ENCODE assay signal across 24 cellular contexts in genomic region chr5:122067330-122067885, GRCh38. TPM values are rescaled to one million over a fixed set of nuclear protein-coding genes. Genes with fewer than 3 reads are reported as not detected.
DNase-seq lines count a peak whose midpoint lies in the region; ATAC-seq and TF ChIP-seq lines count a peak whose summit lies in the region.
"Had no signal": no experiment of that assay in that cellular context is flagged by ENCODE, and none has a peak within 500 bp of the region (broad histone marks: within the 10 kb centered on the region; RNA-seq: fewer than 3 reads in every experiment).

No MANE protein-coding gene starts in this region.

- H3K23ac ChIP-seq in trophoblast cell (ENCODE audit: low read length), result no peak overlapping the region

- H3K14ac ChIP-seq in trophoblast cell (ENCODE audit: low read length), result no peak overlapping the region

- TF ChIP-seq CTCF in epithelial cell of esophagus (IDR thresholded peaks at IDR 0.05; ENCODE audit: insufficient read depth, low read depth, low read length, missing control alignments) (no peak), upper lobe of right lung (IDR thresholded peaks at IDR 0.05) (no peak)

- H4K91ac ChIP-seq in trophoblast cell (ENCODE audit: low read depth, low read length), result no peak overlapping the region

- no peaks in the 10 kb centered on the region for H3K36me3 ChIP-seq in trophoblast cell (ENCODE audit: control insufficient read depth in 1 of 2, insufficient read depth in 2 of 2, low read length in 2 of 2)
- peaks cover 11% of the 10 kb centered on the region for H3K36me3 ChIP-seq in upper lobe of right lung
- H3K36me3 ChIP-seq: spleen, uterus had no signal

- ATAC-seq in GM19463 (IDR thresholded peaks at IDR 0.05; ENCODE audit: unreplicated experiment) (no peak), upper lobe of right lung (no peak)
- ATAC-seq: left colon; stimulated activated effector memory CD8-positive, alpha-beta T cell treated with anti-CD3 and anti-CD28 coated beads, Interleukin-12 subunit alpha, Interleukin-12 subunit beta, amount 100 ng/mL, for 72 hours had no signal

- intact Hi-C loops in upper lobe of right lung (cut with DNase I), result no loop called here

- H2BK120ac ChIP-seq in trophoblast cell (ENCODE audit: insufficient read depth, low read length, poor library complexity), result no peak overlapping the region

- peak overlapping the region; percentile 71 for H3K27ac ChIP-seq in trophoblast cell (ENCODE audit: low read depth, low read length)
- no peak overlapping the region for H3K27ac ChIP-seq in upper lobe of right lung
- H3K27ac ChIP-seq: KMS-11, spleen, suprapubic skin, uterus had no signal

- H2BK5ac ChIP-seq in trophoblast cell (ENCODE audit: low read depth, low read length, poor library complexity), result no peak overlapping the region

- no peak overlapping the region for H3K18ac ChIP-seq in trophoblast cell (ENCODE audit: low read length)

- H2BK12ac ChIP-seq in trophoblast cell (ENCODE audit: low read length), result no peak overlapping the region

- no peak overlapping the region for H2AK5ac ChIP-seq in trophoblast cell (ENCODE audit: low read length)

- H3K79me2 ChIP-seq in trophoblast cell (ENCODE audit: control insufficient read depth, insufficient read depth, low read length, poor library complexity), result no peaks in the 10 kb centered on the region

- DNase-seq in ELR (ENCODE audit: low read depth) (peak; percentile 34), NCI-H69 (lab: John Stamatoyannopoulos, UW) (peak; percentile 83), epithelial cell of esophagus (ENCODE audit: low read depth) (peak; percentile 36), trophoblast cell (no peak), upper lobe of right lung (no peak), RKO (ENCODE audit: low spot score) (no peak)
- DNase-seq: activated B cell treated with CpG ODN at 0.5 μM for 24 hours; activated naive CD4-positive, alpha-beta T cell treated with anti-CD3 and anti-CD28 coated beads, Interleukin-2, amount 50 U/mL, for 16 hours; amygdala; GF-D8; GOT3; left colon; NCI-H1694 treated with DMSO at 0.1 percent for 48 hours; NCI-H526 treated with DMSO at 0.1 percent for 48 hours; spleen; stimulated activated CD4-positive, alpha-beta T cell treated with anti-CD3 and anti-CD28 coated beads, Interleukin-2, amount 100 ng/mL, for 48 hours; T-helper 9 cell; uterus had no signal

- H3K27me3 ChIP-seq in trophoblast cell (ENCODE audit: insufficient read depth, low read length) (no peaks in the 10 kb centered on the region), upper lobe of right lung (no peaks in the 10 kb centered on the region)
- H3K27me3 ChIP-seq: spleen, suprapubic skin, uterus had no signal

- H3K9ac ChIP-seq in trophoblast cell (ENCODE audit: low read length), result no peak overlapping the region
- H3K9ac ChIP-seq: KMS-11 had no signal

- H3K4me2 ChIP-seq in trophoblast cell (ENCODE audit: low read length), result peak overlapping the region; percentile 53
- H3K4me2 ChIP-seq: KMS-11 had no signal

- H3K4me1 ChIP-seq in trophoblast cell (ENCODE audit: control insufficient read depth in 1 of 2, insufficient read depth in 2 of 2, low read length in 2 of 2) (peaks cover 0 to 7% of the 10 kb centered on the region in 2 experiments), upper lobe of right lung (no peaks in the 10 kb centered on the region)
- H3K4me1 ChIP-seq: spleen, suprapubic skin, uterus had no signal

- no peaks in the 10 kb centered on the region for H3K9me3 ChIP-seq in trophoblast cell (ENCODE audit: insufficient read depth, low read depth, low read length)
- no peaks in the 10 kb centered on the region for H3K9me3 ChIP-seq in upper lobe of right lung
- H3K9me3 ChIP-seq: spleen, suprapubic skin, uterus had no signal

- WGBS in trophoblast cell (ENCODE audit: extremely low coverage, insufficient coverage, insufficient read length), result no CpG with 5 or more reads among the region's 4 CpGs

- H3K4ac ChIP-seq in trophoblast cell (ENCODE audit: low read depth, low read length), result no peak overlapping the region

- no peaks in the 10 kb centered on the region for H3K79me1 ChIP-seq in trophoblast cell (ENCODE audit: low read length)

- H2AFZ ChIP-seq in trophoblast cell (ENCODE audit: insufficient read depth, low read length, poor library complexity), result no peak overlapping the region

- H4K12ac ChIP-seq in trophoblast cell (ENCODE audit: low read depth, low read length), result no peak overlapping the region

- H3K4me3 ChIP-seq in epithelial cell of esophagus (ENCODE audit: low read length) (no peak overlapping the region), trophoblast cell (ENCODE audit: low read depth, low read length) (no peak overlapping the region), upper lobe of right lung (no peak overlapping the region)
- H3K4me3 ChIP-seq: spleen, suprapubic skin, uterus had no signal

- H4K8ac ChIP-seq in trophoblast cell (ENCODE audit: low read depth, low read length), result no peak overlapping the region

RNA-seq across cellular contexts. Expression of gene LOX, which starts 10.7 kb away (rescaled TPM):
- polyA plus RNA-seq in trophoblast cell (2013), result 24.7 and 27.2 TPM in 2 replicates
- 26.8 TPM for total RNA-seq in upper lobe of right lung
- total RNA-seq: activated B cell treated with CpG ODN at 0.5 μM for 24 hours; activated T-helper 1 cell treated with anti-CD3 and anti-CD28 coated beads, Interleukin-12 subunit alpha, Interleukin-12 subunit beta, Interleukin-2, Interleukin-4 antibody, amounts not matched to agents 30 ng/mL and 10 ng/mL and 1 ng/mL, durations not matched to agents 14 hours and 24 hours and 36 hours had no signal
- polyA plus RNA-seq: CD14-positive monocyte had no signal

Comparison
In these comparisons a context has a peak if more than half of its experiments do, and no peak if none do; other contexts are left out.
1. DNase-seq: peak in ELR (single experiment), NCI-H69 (single experiment) and epithelial cell of esophagus (single experiment); none in trophoblast cell (0 of 2), upper lobe of right lung (single experiment) and RKO (single experiment).